1 cellular context compared by ENCODE assay signal in genomic region chr10:14550471-14550941, GRCh38.
TF ChIP-seq lines count a peak whose summit lies in the region.

No MANE protein-coding gene starts in this region.

TF ChIP-seq in HepG2, 621 proteins besides CTCF, POLR2A, EP300 and RAD21 (continued from another document and continues in another):
- TF ChIP-seq ZBTB49 (CRISPR knock-in tag; IDR thresholded peaks at IDR 0.05; ENCODE audit: borderline replicate concordance), result no peak
- TF ChIP-seq FOXJ3 (CRISPR knock-in tag; IDR thresholded peaks at IDR 0.05; ENCODE audit: borderline replicate concordance), result peak; percentile 26; the same call in 1 of the 2 replicates
- peak; percentile 82 for TF ChIP-seq SOX5 (CRISPR knock-in tag; IDR thresholded peaks at IDR 0.05; ENCODE audit: borderline replicate concordance)
- TF ChIP-seq THAP9 (CRISPR knock-in tag; IDR thresholded peaks at IDR 0.05; ENCODE audit: borderline replicate concordance), result no peak
- no peak for TF ChIP-seq ZNF20 (CRISPR knock-in tag; IDR thresholded peaks at IDR 0.05)
- TF ChIP-seq ZNF230 (CRISPR knock-in tag; IDR thresholded peaks at IDR 0.05), result no peak
- no peak for TF ChIP-seq ZNF629 (CRISPR knock-in tag; conservative IDR thresholded peaks at IDR 0.05)
- TF ChIP-seq ZNF282 (IDR thresholded peaks at IDR 0.05; ENCODE audit: partially characterized antibody), result no peak
- no peak for TF ChIP-seq LRRFIP1 (CRISPR knock-in tag; conservative IDR thresholded peaks at IDR 0.05)
- no peak for TF ChIP-seq PHF20 (CRISPR knock-in tag; IDR thresholded peaks at IDR 0.05)
- 0 out of 2 replicates have a peak, but pooled peaks have one; percentile 41 for TF ChIP-seq JUN (CRISPR knock-in tag; IDR thresholded peaks at IDR 0.05)
- TF ChIP-seq ZNF460 (CRISPR knock-in tag; IDR thresholded peaks at IDR 0.05; ENCODE audit: borderline replicate concordance), result no peak
- peak; percentile 89 for TF ChIP-seq FOSL2 (CRISPR knock-in tag; IDR thresholded peaks at IDR 0.05)
- no peak for TF ChIP-seq ZFP41 (CRISPR knock-in tag; IDR thresholded peaks at IDR 0.05; ENCODE audit: borderline replicate concordance)
- TF ChIP-seq CENPX (CRISPR knock-in tag; IDR thresholded peaks at IDR 0.05), result no peak
- no peak for TF ChIP-seq ZNF547 (CRISPR knock-in tag; IDR thresholded peaks at IDR 0.05)
- TF ChIP-seq ZNF337 (CRISPR knock-in tag; IDR thresholded peaks at IDR 0.05; ENCODE audit: borderline replicate concordance, low read depth), result no peak
- no peak for TF ChIP-seq ZNF740 (CRISPR knock-in tag; IDR thresholded peaks at IDR 0.05)
- TF ChIP-seq ZFP37 (CRISPR knock-in tag; IDR thresholded peaks at IDR 0.05; ENCODE audit: borderline replicate concordance), result no peak
- TF ChIP-seq NFATC3 (CRISPR knock-in tag; IDR thresholded peaks at IDR 0.05), result no peak
- TF ChIP-seq TGIF2 (CRISPR knock-in tag; IDR thresholded peaks at IDR 0.05), result no peak
- no peak for TF ChIP-seq ZNF83 (CRISPR knock-in tag; IDR thresholded peaks at IDR 0.05; ENCODE audit: borderline replicate concordance)
- peak; percentile 30; the same call in 1 of the 2 replicates for TF ChIP-seq ZNF292 (CRISPR knock-in tag; IDR thresholded peaks at IDR 0.05; ENCODE audit: borderline replicate concordance, low read depth)
- no peak for TF ChIP-seq ZNF766 (CRISPR knock-in tag; IDR thresholded peaks at IDR 0.05; ENCODE audit: borderline replicate concordance)
- no peak for TF ChIP-seq ZNF775 (CRISPR knock-in tag; IDR thresholded peaks at IDR 0.05; ENCODE audit: borderline replicate concordance)
- no peak for TF ChIP-seq ZNF329 (CRISPR knock-in tag; IDR thresholded peaks at IDR 0.05; ENCODE audit: low read depth)
- no peak for TF ChIP-seq ZNF101 (CRISPR knock-in tag; IDR thresholded peaks at IDR 0.05; ENCODE audit: borderline replicate concordance, low read depth)
- TF ChIP-seq CSRNP2 (CRISPR knock-in tag; conservative IDR thresholded peaks at IDR 0.05; ENCODE audit: low read depth), result no peak
- TF ChIP-seq IRF9 (CRISPR knock-in tag; IDR thresholded peaks at IDR 0.05; ENCODE audit: borderline replicate concordance), result no peak
- peak; percentile 55; the same call in 1 of the 2 replicates for TF ChIP-seq HOMEZ (CRISPR knock-in tag; IDR thresholded peaks at IDR 0.05; ENCODE audit: low read depth)
- no peak for TF ChIP-seq LCORL (IDR thresholded peaks at IDR 0.05)
- TF ChIP-seq LCORL (CRISPR knock-in tag; IDR thresholded peaks at IDR 0.05), result no peak
- 0 out of 2 replicates have a peak, but pooled peaks have one; percentile 30 for TF ChIP-seq IKZF5 (CRISPR knock-in tag; IDR thresholded peaks at IDR 0.05)
- peak; percentile 87 for TF ChIP-seq BCL6 (CRISPR knock-in tag; IDR thresholded peaks at IDR 0.05)
- peak; percentile 61; the same call in 1 of the 2 replicates for TF ChIP-seq FOXK1 (CRISPR knock-in tag; IDR thresholded peaks at IDR 0.05; ENCODE audit: borderline replicate concordance, low read depth)
- no peak for TF ChIP-seq ZNF879 (CRISPR knock-in tag; IDR thresholded peaks at IDR 0.05)
- TF ChIP-seq ZBTB3 (CRISPR knock-in tag; IDR thresholded peaks at IDR 0.05; ENCODE audit: borderline replicate concordance, low read depth), result no peak
- TF ChIP-seq HOXA7 (CRISPR knock-in tag; IDR thresholded peaks at IDR 0.05), result no peak
- TF ChIP-seq AKNA (CRISPR knock-in tag; IDR thresholded peaks at IDR 0.05; ENCODE audit: borderline replicate concordance), result no peak
- no peak for TF ChIP-seq GABPA (IDR thresholded peaks at IDR 0.05; ENCODE audit: low read depth, low read length)
- no peak for TF ChIP-seq GABPA (CRISPR knock-in tag; IDR thresholded peaks at IDR 0.05; ENCODE audit: low read depth)
- no peak for TF ChIP-seq GATA4 (IDR thresholded peaks at IDR 0.05; ENCODE audit: borderline replicate concordance, low read depth)
- TF ChIP-seq IRF2 (CRISPR knock-in tag; IDR thresholded peaks at IDR 0.05), result 0 out of 2 replicates have a peak, but pooled peaks have one; percentile 58
